21 cellular contexts compared by ENCODE assay signal in the genomic region with DNA sequence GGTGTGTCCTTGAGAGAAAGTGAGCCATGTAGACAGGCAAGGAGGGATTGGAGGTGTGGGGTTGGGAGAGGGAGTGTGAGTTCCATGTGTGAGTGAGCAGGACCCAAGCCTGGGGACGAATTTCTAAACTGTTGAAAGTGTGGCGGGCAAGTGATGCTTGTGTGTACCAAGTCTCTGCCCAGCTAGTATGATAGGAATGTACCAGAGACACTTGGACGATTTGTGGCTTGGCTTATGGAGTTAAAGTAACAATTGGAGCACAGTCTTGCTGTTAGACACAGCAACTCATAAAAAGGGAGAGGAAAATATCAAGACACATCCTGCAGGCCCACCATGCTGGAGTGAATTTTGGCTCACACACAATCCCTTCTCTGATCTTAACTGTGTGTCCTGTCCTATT. TPM values are rescaled to one million over a fixed set of nuclear protein-coding genes. Genes with fewer than 3 reads are reported as not detected.
"Had no signal": no experiment of that assay in that cellular context is flagged by ENCODE, and none has a peak within 500 bp of the region (broad histone marks: within the 10 kb centered on the region; RNA-seq: fewer than 3 reads in every experiment).

No MANE protein-coding gene starts in this region.

- H3K27ac ChIP-seq: brain microvascular endothelial cell, left lung had no signal

- H3K27ac Mint-ChIP-seq: activated CD4-positive, alpha-beta T cell treated with anti-CD3 and anti-CD28 coated beads, Interleukin-2, amount 10 ng/mL, durations not matched to agents 7 days and 5 days; activated naive CD4-positive, alpha-beta T cell treated with anti-CD3 and anti-CD28 coated beads, Interleukin-2, amount 10 ng/mL, durations not matched to agents 7 days and 5 days; activated T-helper 17 cell treated with anti-CD3 and anti-CD28 coated beads, Interleukin-2, amount 50 U/mL, for 72 hours; dendritic cell treated with granulocyte-macrophage colony-stimulating factor and Interleukin-4, amounts not matched to agents 40 ng/mL and 50 ng/mL, for 4 days; effector memory CD8-positive, alpha-beta T cell; nephron progenitor cell; T-helper 1 cell treated with Interleukin-12 subunit alpha and Interleukin-12 subunit beta and Interleukin-4 antibody, amounts not matched to agents 30 μg/mL and 1 μg/mL, for 36 hours had no signal

- H3K36me3 ChIP-seq: brain microvascular endothelial cell, left lung, stomach had no signal

- DNase-seq: activated CD4-positive, alpha-beta T cell treated with anti-CD3 and anti-CD28 coated beads, Interleukin-2, amount 10 ng/mL, durations not matched to agents 7 days and 5 days; activated CD4-positive, CD25-positive, alpha-beta regulatory T cell; activated CD8-positive, alpha-beta memory T cell treated with anti-CD3 and anti-CD28 coated beads for 24 hours; activated naive CD4-positive, alpha-beta T cell treated with anti-CD3 and anti-CD28 coated beads, Interleukin-2, amount 10 ng/mL, durations not matched to agents 7 days and 5 days; brain microvascular endothelial cell; effector memory CD8-positive, alpha-beta T cell; glutamatergic neuron; left lung; mesenchymal stem cell; nephron progenitor cell; SK-N-SH; stimulated activated CD4-positive, alpha-beta T cell treated with anti-CD3 and anti-CD28 coated beads, Interleukin-15, amount 100 ng/mL, for 24 hours; stimulated activated CD4-positive, alpha-beta T cell treated with anti-CD3 and anti-CD28 coated beads, Interleukin-4, amount 100 ng/mL, for 24 hours; stomach had no signal

- H3K4me1 Mint-ChIP-seq: nephron progenitor cell had no signal

- H3K4me3 ChIP-seq: left lung, stomach had no signal

- H3K9me3 ChIP-seq: left lung, SK-N-SH, stomach had no signal

- H3K4me3 Mint-ChIP-seq: activated CD4-positive, alpha-beta T cell treated with anti-CD3 and anti-CD28 coated beads, Interleukin-2, amount 10 ng/mL, durations not matched to agents 7 days and 5 days; activated naive CD4-positive, alpha-beta T cell treated with anti-CD3 and anti-CD28 coated beads, Interleukin-2, amount 10 ng/mL, durations not matched to agents 7 days and 5 days; activated T-helper 17 cell treated with anti-CD3 and anti-CD28 coated beads, Interleukin-2, amount 50 U/mL, for 72 hours; dendritic cell treated with granulocyte-macrophage colony-stimulating factor and Interleukin-4, amounts not matched to agents 40 ng/mL and 50 ng/mL, for 4 days; effector memory CD8-positive, alpha-beta T cell; nephron progenitor cell; T-helper 1 cell treated with Interleukin-12 subunit alpha and Interleukin-12 subunit beta and Interleukin-4 antibody, amounts not matched to agents 30 μg/mL and 1 μg/mL, for 36 hours had no signal

- H3K9me3 Mint-ChIP-seq: activated CD4-positive, alpha-beta T cell treated with anti-CD3 and anti-CD28 coated beads, Interleukin-2, amount 10 ng/mL, durations not matched to agents 7 days and 5 days; activated naive CD4-positive, alpha-beta T cell treated with anti-CD3 and anti-CD28 coated beads, Interleukin-2, amount 10 ng/mL, durations not matched to agents 7 days and 5 days; activated T-helper 17 cell treated with anti-CD3 and anti-CD28 coated beads, Interleukin-2, amount 50 U/mL, for 72 hours; effector memory CD8-positive, alpha-beta T cell; T-helper 1 cell treated with Interleukin-12 subunit alpha and Interleukin-12 subunit beta and Interleukin-4 antibody, amounts not matched to agents 30 μg/mL and 1 μg/mL, for 36 hours had no signal

- H3K27me3 ChIP-seq: brain microvascular endothelial cell, left lung, stomach had no signal

- H3K27me3 Mint-ChIP-seq: activated CD4-positive, alpha-beta T cell treated with anti-CD3 and anti-CD28 coated beads, Interleukin-2, amount 10 ng/mL, durations not matched to agents 7 days and 5 days; activated naive CD4-positive, alpha-beta T cell treated with anti-CD3 and anti-CD28 coated beads, Interleukin-2, amount 10 ng/mL, durations not matched to agents 7 days and 5 days; activated T-helper 17 cell treated with anti-CD3 and anti-CD28 coated beads, Interleukin-2, amount 50 U/mL, for 72 hours; dendritic cell treated with granulocyte-macrophage colony-stimulating factor and Interleukin-4, amounts not matched to agents 40 ng/mL and 50 ng/mL, for 4 days; effector memory CD8-positive, alpha-beta T cell had no signal

- ATAC-seq: activated T-helper 17 cell treated with anti-CD3 and anti-CD28 coated beads, Interleukin-2, amount 50 U/mL, for 72 hours; effector memory CD8-positive, alpha-beta T cell; left lung had no signal

RNA-seq across cellular contexts. Expression of a gene that starts 8.5 kb away (rescaled TPM):
- total RNA-seq: epithelial cell of proximal tubule, osteoblast had no signal
- polyA plus RNA-seq: adipose tissue, keratinocyte, SK-N-SH, stomach had no signal
